Comparison of ENCODE assay signal across 1 cellular context in the genomic region with DNA sequence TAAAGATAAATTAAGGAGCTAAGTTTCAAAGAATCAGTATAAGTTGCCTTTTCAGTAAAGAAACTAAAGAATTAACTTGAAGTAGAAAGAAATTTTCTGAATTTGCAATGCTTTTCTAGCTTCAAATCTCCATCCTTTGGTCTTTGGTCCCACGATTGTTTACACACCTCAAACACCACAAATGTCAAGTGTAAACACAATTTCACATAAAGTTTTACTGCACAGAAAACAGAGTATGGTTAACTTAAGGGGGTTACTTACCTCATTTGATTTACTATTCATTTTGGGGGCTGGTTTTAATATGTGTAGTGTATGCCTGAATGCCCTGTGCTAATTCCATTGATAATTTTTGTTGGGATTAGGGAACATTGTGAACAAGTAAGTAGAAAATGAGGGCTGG.
A peak's percentile ranks its signal among the peaks of the same experiment; 100 is the strongest.
TF ChIP-seq lines count a peak whose summit lies in the region.

No MANE protein-coding gene starts in this region.

TF ChIP-seq in HepG2, 621 proteins besides CTCF, POLR2A, EP300 and RAD21 (continues in another document):
- TF ChIP-seq ZIK1 (CRISPR knock-in tag; IDR thresholded peaks at IDR 0.05; ENCODE audit: borderline replicate concordance, low read depth) (no peak), PTBP1 (IDR thresholded peaks at IDR 0.05; ENCODE audit: low read depth, low read length, poor library complexity, severe bottlenecking) (no peak), ZNF776 (CRISPR knock-in tag; IDR thresholded peaks at IDR 0.05) (no peak), ZNF558 (CRISPR knock-in tag; IDR thresholded peaks at IDR 0.05; ENCODE audit: borderline replicate concordance) (no peak), ZNF180 (CRISPR knock-in tag; IDR thresholded peaks at IDR 0.05; ENCODE audit: borderline replicate concordance, low read depth) (no peak), ZMYM4 (CRISPR knock-in tag; IDR thresholded peaks at IDR 0.05) (no peak; the same call in 1 of the 2 replicates), PAX8 (CRISPR knock-in tag; IDR thresholded peaks at IDR 0.05; ENCODE audit: borderline replicate concordance) (no peak), MED13 (CRISPR knock-in tag; IDR thresholded peaks at IDR 0.05) (no peak), SMC3 (IDR thresholded peaks at IDR 0.05; ENCODE audit: low read length) (no peak), MAFF (IDR thresholded peaks at IDR 0.05; ENCODE audit: low read depth, low read length) (no peak), KAT8 (CRISPR knock-in tag; IDR thresholded peaks at IDR 0.05) (no peak), ARNTL (CRISPR knock-in tag; IDR thresholded peaks at IDR 0.05) (no peak), SOX13 (IDR thresholded peaks at IDR 0.05) (no peak), SOX13 (CRISPR knock-in tag; conservative IDR thresholded peaks at IDR 0.05 in 1 of 2, IDR thresholded peaks at IDR 0.05 in 1 of 2) (no peak), ZMAT3 (CRISPR knock-in tag; conservative IDR thresholded peaks at IDR 0.05) (no peak), GFI1 (CRISPR knock-in tag; IDR thresholded peaks at IDR 0.05; ENCODE audit: borderline replicate concordance) (no peak), SP4 (CRISPR knock-in tag; IDR thresholded peaks at IDR 0.05) (no peak), STAG1 (CRISPR knock-in tag; IDR thresholded peaks at IDR 0.05) (no peak), SCMH1 (CRISPR knock-in tag; IDR thresholded peaks at IDR 0.05; ENCODE audit: borderline replicate concordance) (no peak), ZNF768 (CRISPR knock-in tag; IDR thresholded peaks at IDR 0.05) (no peak), FOXA3 (CRISPR knock-in tag; IDR thresholded peaks at IDR 0.05) (peak; percentile 67), ZNF556 (CRISPR knock-in tag; IDR thresholded peaks at IDR 0.05; ENCODE audit: borderline replicate concordance) (no peak), FOXA1 (IDR thresholded peaks at IDR 0.05) (no peak), FOXA1 (CRISPR knock-in tag; IDR thresholded peaks at IDR 0.05) (peak; percentile 27; the same call in 1 of the 2 replicates), NFKBIZ (CRISPR knock-in tag; IDR thresholded peaks at IDR 0.05) (no peak), HNF4G (IDR thresholded peaks at IDR 0.05; ENCODE audit: borderline replicate concordance, low read depth, low read length) (0 out of 2 replicates have a peak, but pooled peaks have one; percentile 15), HNF4G (CRISPR knock-in tag; IDR thresholded peaks at IDR 0.05; ENCODE audit: borderline replicate concordance, low read depth) (no peak)
- TF ChIP-seq, protein P1, sequence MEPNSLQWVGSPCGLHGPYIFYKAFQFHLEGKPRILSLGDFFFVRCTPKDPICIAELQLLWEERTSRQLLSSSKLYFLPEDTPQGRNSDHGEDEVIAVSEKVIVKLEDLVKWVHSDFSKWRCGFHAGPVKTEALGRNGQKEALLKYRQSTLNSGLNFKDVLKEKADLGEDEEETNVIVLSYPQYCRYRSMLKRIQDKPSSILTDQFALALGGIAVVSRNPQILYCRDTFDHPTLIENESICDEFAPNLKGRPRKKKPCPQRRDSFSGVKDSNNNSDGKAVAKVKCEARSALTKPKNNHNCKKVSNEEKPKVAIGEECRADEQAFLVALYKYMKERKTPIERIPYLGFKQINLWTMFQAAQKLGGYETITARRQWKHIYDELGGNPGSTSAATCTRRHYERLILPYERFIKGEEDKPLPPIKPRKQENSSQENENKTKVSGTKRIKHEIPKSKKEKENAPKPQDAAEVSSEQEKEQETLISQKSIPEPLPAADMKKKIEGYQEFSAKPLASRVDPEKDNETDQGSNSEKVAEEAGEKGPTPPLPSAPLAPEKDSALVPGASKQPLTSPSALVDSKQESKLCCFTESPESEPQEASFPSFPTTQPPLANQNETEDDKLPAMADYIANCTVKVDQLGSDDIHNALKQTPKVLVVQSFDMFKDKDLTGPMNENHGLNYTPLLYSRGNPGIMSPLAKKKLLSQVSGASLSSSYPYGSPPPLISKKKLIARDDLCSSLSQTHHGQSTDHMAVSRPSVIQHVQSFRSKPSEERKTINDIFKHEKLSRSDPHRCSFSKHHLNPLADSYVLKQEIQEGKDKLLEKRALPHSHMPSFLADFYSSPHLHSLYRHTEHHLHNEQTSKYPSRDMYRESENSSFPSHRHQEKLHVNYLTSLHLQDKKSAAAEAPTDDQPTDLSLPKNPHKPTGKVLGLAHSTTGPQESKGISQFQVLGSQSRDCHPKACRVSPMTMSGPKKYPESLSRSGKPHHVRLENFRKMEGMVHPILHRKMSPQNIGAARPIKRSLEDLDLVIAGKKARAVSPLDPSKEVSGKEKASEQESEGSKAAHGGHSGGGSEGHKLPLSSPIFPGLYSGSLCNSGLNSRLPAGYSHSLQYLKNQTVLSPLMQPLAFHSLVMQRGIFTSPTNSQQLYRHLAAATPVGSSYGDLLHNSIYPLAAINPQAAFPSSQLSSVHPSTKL (CRISPR knock-in tag; IDR thresholded peaks at IDR 0.05): peak; percentile 28; the same call in 1 of the 2 replicates
- TF ChIP-seq, protein P2, sequence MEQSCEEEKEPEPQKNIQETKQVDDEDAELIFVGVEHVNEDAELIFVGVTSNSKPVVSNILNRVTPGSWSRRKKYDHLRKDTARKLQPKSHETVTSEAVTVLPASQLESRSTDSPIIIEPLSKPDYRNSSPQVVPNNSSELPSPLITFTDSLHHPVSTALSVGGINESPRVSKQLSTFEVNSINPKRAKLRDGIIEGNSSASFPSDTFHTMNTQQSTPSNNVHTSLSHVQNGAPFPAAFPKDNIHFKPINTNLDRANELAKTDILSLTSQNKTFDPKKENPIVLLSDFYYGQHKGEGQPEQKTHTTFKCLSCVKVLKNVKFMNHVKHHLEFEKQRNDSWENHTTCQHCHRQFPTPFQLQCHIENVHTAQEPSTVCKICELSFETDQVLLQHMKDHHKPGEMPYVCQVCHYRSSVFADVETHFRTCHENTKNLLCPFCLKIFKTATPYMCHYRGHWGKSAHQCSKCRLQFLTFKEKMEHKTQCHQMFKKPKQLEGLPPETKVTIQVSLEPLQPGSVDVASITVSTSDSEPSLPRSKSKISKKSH (CRISPR knock-in tag; IDR thresholded peaks at IDR 0.05; ENCODE audit: borderline replicate concordance): no peak
- TF ChIP-seq, protein P3, sequence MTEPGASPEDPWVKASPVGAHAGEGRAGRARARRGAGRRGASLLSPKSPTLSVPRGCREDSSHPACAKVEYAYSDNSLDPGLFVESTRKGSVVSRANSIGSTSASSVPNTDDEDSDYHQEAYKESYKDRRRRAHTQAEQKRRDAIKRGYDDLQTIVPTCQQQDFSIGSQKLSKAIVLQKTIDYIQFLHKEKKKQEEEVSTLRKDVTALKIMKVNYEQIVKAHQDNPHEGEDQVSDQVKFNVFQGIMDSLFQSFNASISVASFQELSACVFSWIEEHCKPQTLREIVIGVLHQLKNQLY (CRISPR knock-in tag; IDR thresholded peaks at IDR 0.05): no peak
- TF ChIP-seq, protein P4, sequence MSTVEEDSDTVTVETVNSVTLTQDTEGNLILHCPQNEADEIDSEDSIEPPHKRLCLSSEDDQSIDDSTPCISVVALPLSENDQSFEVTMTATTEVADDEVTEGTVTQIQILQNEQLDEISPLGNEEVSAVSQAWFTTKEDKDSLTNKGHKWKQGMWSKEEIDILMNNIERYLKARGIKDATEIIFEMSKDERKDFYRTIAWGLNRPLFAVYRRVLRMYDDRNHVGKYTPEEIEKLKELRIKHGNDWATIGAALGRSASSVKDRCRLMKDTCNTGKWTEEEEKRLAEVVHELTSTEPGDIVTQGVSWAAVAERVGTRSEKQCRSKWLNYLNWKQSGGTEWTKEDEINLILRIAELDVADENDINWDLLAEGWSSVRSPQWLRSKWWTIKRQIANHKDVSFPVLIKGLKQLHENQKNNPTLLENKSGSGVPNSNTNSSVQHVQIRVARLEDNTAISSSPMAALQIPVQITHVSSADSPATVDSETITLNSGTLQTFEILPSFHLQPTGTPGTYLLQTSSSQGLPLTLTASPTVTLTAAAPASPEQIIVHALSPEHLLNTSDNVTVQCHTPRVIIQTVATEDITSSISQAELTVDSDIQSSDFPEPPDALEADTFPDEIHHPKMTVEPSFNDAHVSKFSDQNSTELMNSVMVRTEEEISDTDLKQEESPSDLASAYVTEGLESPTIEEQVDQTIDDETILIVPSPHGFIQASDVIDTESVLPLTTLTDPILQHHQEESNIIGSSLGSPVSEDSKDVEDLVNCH (CRISPR knock-in tag; IDR thresholded peaks at IDR 0.05): no peak
- TF ChIP-seq, protein P5, sequence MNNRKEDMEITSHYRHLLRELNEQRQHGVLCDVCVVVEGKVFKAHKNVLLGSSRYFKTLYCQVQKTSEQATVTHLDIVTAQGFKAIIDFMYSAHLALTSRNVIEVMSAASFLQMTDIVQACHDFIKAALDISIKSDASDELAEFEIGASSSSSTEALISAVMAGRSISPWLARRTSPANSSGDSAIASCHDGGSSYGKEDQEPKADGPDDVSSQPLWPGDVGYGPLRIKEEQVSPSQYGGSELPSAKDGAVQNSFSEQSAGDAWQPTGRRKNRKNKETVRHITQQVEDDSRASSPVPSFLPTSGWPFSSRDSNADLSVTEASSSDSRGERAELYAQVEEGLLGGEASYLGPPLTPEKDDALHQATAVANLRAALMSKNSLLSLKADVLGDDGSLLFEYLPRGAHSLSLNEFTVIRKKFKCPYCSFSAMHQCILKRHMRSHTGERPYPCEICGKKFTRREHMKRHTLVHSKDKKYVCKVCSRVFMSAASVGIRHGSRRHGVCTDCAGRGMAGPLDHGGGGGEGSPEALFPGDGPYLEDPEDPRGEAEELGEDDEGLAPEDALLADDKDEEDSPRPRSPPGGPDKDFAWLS (CRISPR knock-in tag; IDR thresholded peaks at IDR 0.05; ENCODE audit: borderline replicate concordance): no peak
- TF ChIP-seq, protein P6, sequence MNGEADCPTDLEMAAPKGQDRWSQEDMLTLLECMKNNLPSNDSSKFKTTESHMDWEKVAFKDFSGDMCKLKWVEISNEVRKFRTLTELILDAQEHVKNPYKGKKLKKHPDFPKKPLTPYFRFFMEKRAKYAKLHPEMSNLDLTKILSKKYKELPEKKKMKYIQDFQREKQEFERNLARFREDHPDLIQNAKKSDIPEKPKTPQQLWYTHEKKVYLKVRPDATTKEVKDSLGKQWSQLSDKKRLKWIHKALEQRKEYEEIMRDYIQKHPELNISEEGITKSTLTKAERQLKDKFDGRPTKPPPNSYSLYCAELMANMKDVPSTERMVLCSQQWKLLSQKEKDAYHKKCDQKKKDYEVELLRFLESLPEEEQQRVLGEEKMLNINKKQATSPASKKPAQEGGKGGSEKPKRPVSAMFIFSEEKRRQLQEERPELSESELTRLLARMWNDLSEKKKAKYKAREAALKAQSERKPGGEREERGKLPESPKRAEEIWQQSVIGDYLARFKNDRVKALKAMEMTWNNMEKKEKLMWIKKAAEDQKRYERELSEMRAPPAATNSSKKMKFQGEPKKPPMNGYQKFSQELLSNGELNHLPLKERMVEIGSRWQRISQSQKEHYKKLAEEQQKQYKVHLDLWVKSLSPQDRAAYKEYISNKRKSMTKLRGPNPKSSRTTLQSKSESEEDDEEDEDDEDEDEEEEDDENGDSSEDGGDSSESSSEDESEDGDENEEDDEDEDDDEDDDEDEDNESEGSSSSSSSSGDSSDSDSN (CRISPR knock-in tag; IDR thresholded peaks at IDR 0.05): no peak
- TF ChIP-seq, protein P7, sequence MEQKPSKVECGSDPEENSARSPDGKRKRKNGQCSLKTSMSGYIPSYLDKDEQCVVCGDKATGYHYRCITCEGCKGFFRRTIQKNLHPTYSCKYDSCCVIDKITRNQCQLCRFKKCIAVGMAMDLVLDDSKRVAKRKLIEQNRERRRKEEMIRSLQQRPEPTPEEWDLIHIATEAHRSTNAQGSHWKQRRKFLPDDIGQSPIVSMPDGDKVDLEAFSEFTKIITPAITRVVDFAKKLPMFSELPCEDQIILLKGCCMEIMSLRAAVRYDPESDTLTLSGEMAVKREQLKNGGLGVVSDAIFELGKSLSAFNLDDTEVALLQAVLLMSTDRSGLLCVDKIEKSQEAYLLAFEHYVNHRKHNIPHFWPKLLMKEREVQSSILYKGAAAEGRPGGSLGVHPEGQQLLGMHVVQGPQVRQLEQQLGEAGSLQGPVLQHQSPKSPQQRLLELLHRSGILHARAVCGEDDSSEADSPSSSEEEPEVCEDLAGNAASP (CRISPR knock-in tag; IDR thresholded peaks at IDR 0.05; ENCODE audit: borderline replicate concordance): no peak
- TF ChIP-seq, protein P8, sequence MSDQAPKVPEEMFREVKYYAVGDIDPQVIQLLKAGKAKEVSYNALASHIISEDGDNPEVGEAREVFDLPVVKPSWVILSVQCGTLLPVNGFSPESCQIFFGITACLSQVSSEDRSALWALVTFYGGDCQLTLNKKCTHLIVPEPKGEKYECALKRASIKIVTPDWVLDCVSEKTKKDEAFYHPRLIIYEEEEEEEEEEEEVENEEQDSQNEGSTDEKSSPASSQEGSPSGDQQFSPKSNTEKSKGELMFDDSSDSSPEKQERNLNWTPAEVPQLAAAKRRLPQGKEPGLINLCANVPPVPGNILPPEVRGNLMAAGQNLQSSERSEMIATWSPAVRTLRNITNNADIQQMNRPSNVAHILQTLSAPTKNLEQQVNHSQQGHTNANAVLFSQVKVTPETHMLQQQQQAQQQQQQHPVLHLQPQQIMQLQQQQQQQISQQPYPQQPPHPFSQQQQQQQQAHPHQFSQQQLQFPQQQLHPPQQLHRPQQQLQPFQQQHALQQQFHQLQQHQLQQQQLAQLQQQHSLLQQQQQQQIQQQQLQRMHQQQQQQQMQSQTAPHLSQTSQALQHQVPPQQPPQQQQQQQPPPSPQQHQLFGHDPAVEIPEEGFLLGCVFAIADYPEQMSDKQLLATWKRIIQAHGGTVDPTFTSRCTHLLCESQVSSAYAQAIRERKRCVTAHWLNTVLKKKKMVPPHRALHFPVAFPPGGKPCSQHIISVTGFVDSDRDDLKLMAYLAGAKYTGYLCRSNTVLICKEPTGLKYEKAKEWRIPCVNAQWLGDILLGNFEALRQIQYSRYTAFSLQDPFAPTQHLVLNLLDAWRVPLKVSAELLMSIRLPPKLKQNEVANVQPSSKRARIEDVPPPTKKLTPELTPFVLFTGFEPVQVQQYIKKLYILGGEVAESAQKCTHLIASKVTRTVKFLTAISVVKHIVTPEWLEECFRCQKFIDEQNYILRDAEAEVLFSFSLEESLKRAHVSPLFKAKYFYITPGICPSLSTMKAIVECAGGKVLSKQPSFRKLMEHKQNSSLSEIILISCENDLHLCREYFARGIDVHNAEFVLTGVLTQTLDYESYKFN (CRISPR knock-in tag; conservative IDR thresholded peaks at IDR 0.05): peak; percentile 69
